In genomic region chr17:56653877-56654276, GRCh38 we compare ENCODE assay signal across 8 cellular contexts.
DNase-seq lines count a peak whose midpoint lies in the region; ATAC-seq and TF ChIP-seq lines count a peak whose summit lies in the region.

No MANE protein-coding gene starts in this region.

- TF ChIP-seq CTCF in NB4 (IDR thresholded peaks at IDR 0.05; ENCODE audit: low read depth, low read length) (peak; percentile 72), epithelial cell of esophagus (IDR thresholded peaks at IDR 0.05; ENCODE audit: insufficient read depth, low read depth, low read length, missing control alignments) (peak; percentile 46)

- no peak for TF ChIP-seq POLR2A in NB4 (IDR thresholded peaks at IDR 0.05; ENCODE audit: extremely low read depth, insufficient read length)

- H3K4me3 ChIP-seq in NB4 (ENCODE audit: low read depth, low read length), result no peak overlapping the region
- H3K4me3 ChIP-seq in epithelial cell of esophagus (ENCODE audit: low read length), result no peak overlapping the region

- peak; percentile 12 for DNase-seq in NK-92 treated with Interleukin-12 subunit alpha and Interleukin-12 subunit beta, amount 100 ng/mL, for 24 hours (lab: John Stamatoyannopoulos, UW)
- DNase-seq in NK-92 (lab: John Stamatoyannopoulos, UW; ENCODE audit: unreplicated experiment), result no peak
- DNase-seq in NB4 (ENCODE audit: low read depth), result peak; percentile 86
- DNase-seq in activated CD4-positive, alpha-beta T cell treated with anti-CD3 and anti-CD28 coated beads for 48 hours, result peak; percentile 77
- DNase-seq in epithelial cell of esophagus (ENCODE audit: low read depth), result peak; percentile 69
- peak; percentile 40 for DNase-seq in stimulated activated CD4-positive, alpha-beta T cell treated with anti-CD3 and anti-CD28 coated beads, Interleukin-12 subunit alpha, Interleukin-12 subunit beta, amount 100 ng/mL, for 4 hours
- no peak for DNase-seq in 8988T

- peak; percentile 96 for ATAC-seq in HG02588 (IDR thresholded peaks at IDR 0.05; ENCODE audit: unreplicated experiment)

Comparison
In these comparisons a context has a peak if more than half of its experiments do, and no peak if none do; other contexts are left out.
1. DNase-seq: peak in NK-92 treated with Interleukin-12 subunit alpha and Interleukin-12 subunit beta, amount 100 ng/mL, for 24 hours (single experiment), NB4 (single experiment), activated CD4-positive, alpha-beta T cell treated with anti-CD3 and anti-CD28 coated beads for 48 hours (single experiment), epithelial cell of esophagus (single experiment) and stimulated activated CD4-positive, alpha-beta T cell treated with anti-CD3 and anti-CD28 coated beads, Interleukin-12 subunit alpha, Interleukin-12 subunit beta, amount 100 ng/mL, for 4 hours (single experiment); none in NK-92 (single experiment) and 8988T (single experiment).